ENCODE assay signal across 21 cellular contexts in the genomic region with DNA sequence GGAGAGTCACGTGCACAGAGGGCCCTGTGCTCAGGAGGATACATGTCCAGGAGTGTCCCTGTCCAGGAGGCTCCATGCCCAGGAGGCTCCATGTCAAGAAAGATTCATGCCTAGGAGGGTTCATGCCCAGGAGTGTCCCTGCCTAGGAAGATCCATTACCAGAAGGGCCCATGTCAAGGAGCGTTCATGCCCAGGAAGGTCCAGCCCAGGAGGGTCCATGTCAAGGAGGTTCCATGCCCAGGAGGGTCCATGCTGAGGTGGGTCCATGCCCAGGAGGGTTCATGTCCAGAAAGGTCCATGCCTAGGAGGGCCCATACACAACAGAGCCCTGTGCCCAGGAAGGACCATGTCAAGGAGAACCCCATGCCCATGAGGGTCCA. TPM values are rescaled to one million over a fixed set of nuclear protein-coding genes. Genes with fewer than 3 reads are reported as not detected.
"Had no signal": no experiment of that assay in that cellular context is flagged by ENCODE, and none has a peak within 500 bp of the region (broad histone marks: within the 10 kb centered on the region; RNA-seq: fewer than 3 reads in every experiment).

No MANE protein-coding gene starts in this region.

- H3K27ac Mint-ChIP-seq: activated naive CD8-positive, alpha-beta T cell treated with anti-CD3 and anti-CD28 coated beads for 36 hours; naive B cell; stimulated activated memory B cell treated with anti-CD40 and anti-IgM and Interleukin-4, amounts not matched to agents 10 μg/mL and 1 μg/mL and 100 μg/mL, for 72 hours had no signal

- H3K4me1 ChIP-seq: body of pancreas, foreskin keratinocyte, parathyroid adenoma, thyroid gland had no signal

- ATAC-seq: activated T-cell treated with anti-CD3 and anti-CD28 coated beads, Interleukin-2, amount 50 U/mL, for 4 hours; body of pancreas; foreskin keratinocyte; stimulated activated memory B cell treated with anti-CD40 and anti-IgM and Interleukin-4, amounts not matched to agents 10 μg/mL and 1 μg/mL and 100 μg/mL, for 72 hours had no signal

- H3K36me3 ChIP-seq: thyroid gland had no signal

- H3K4me3 ChIP-seq: body of pancreas, thyroid gland had no signal

- H3K9me3 Mint-ChIP-seq: central memory CD8-positive, alpha-beta T cell had no signal

- DNase-seq: activated CD4-positive, alpha-beta T cell treated with anti-CD3 and anti-CD28 coated beads, Interleukin-2, amount 50 U/mL, for 4 hours; activated CD4-positive, CD25-positive, alpha-beta regulatory T cell; activated gamma-delta T cell; activated naive CD8-positive, alpha-beta T cell treated with anti-CD3 and anti-CD28 coated beads for 36 hours; activated T-cell treated with anti-CD3 and anti-CD28 coated beads, Interleukin-2, amount 50 U/mL, for 4 hours; amygdala; cortex of kidney; effector memory CD4-positive, alpha-beta T cell; foreskin keratinocyte; kidney glomerular epithelial cell; mammary epithelial cell; naive B cell; SHP77 treated with DMSO at 0.1 percent for 48 hours; T-helper 2 cell; thyroid gland had no signal

- H3K27me3 Mint-ChIP-seq: activated naive CD8-positive, alpha-beta T cell treated with anti-CD3 and anti-CD28 coated beads for 36 hours; central memory CD8-positive, alpha-beta T cell; naive B cell had no signal

- H3K27me3 ChIP-seq: body of pancreas, foreskin keratinocyte, thyroid gland had no signal

- H3K4me3 Mint-ChIP-seq: activated naive CD8-positive, alpha-beta T cell treated with anti-CD3 and anti-CD28 coated beads for 36 hours; activated T-cell treated with anti-CD3 and anti-CD28 coated beads, Interleukin-2, amount 50 U/mL, for 4 hours; central memory CD8-positive, alpha-beta T cell; naive B cell; stimulated activated memory B cell treated with anti-CD40 and anti-IgM and Interleukin-4, amounts not matched to agents 10 μg/mL and 1 μg/mL and 100 μg/mL, for 72 hours had no signal

- H3K27ac ChIP-seq: body of pancreas, foreskin keratinocyte, parathyroid adenoma, thyroid gland had no signal

- H3K9me3 ChIP-seq: body of pancreas, thyroid gland had no signal

- H3K4me1 Mint-ChIP-seq: central memory CD8-positive, alpha-beta T cell; naive B cell; stimulated activated memory B cell treated with anti-CD40 and anti-IgM and Interleukin-4, amounts not matched to agents 10 μg/mL and 1 μg/mL and 100 μg/mL, for 72 hours had no signal

RNA-seq across cellular contexts. Expression of a gene that starts 50.4 kb away (rescaled TPM):
- total RNA-seq: activated naive CD8-positive, alpha-beta T cell treated with anti-CD3 and anti-CD28 coated beads for 36 hours; activated T-cell treated with anti-CD3 and anti-CD28 coated beads, Interleukin-2, amount 50 U/mL, for 4 hours; foreskin keratinocyte; mammary epithelial cell; mononuclear cell; renal cortical epithelial cell had no signal
- polyA plus RNA-seq: foreskin keratinocyte, mammary epithelial cell had no signal

RNA-seq across cellular contexts. Expression of a gene that starts 59.4 kb away (rescaled TPM):
- total RNA-seq: activated naive CD8-positive, alpha-beta T cell treated with anti-CD3 and anti-CD28 coated beads for 36 hours; activated T-cell treated with anti-CD3 and anti-CD28 coated beads, Interleukin-2, amount 50 U/mL, for 4 hours; foreskin keratinocyte; mammary epithelial cell; mononuclear cell; renal cortical epithelial cell; thyroid gland had no signal
- polyA plus RNA-seq: foreskin keratinocyte, mammary epithelial cell had no signal
